1 cellular context compared by ENCODE assay signal in genomic region chr19:45405435-45406164, GRCh38.
TF ChIP-seq lines count a peak whose summit lies in the region.

No MANE protein-coding gene starts in this region.

TF ChIP-seq in K562, 482 proteins besides CTCF, POLR2A, EP300 and RAD21 (continued from another document and continues in another):
- TF ChIP-seq CUX1 (CRISPR knock-in tag; IDR thresholded peaks at IDR 0.05) (no peak), ATF4 (CRISPR knock-in tag; IDR thresholded peaks at IDR 0.05) (no peak), PHB2 (IDR thresholded peaks at IDR 0.05; ENCODE audit: low read depth) (no peak), GATA2 (CRISPR knock-in tag; IDR thresholded peaks at IDR 0.05) (no peak), LARP7 (IDR thresholded peaks at IDR 0.05) (no peak), ZNF511 (CRISPR knock-in tag; IDR thresholded peaks at IDR 0.05) (peak; percentile 6; the same call in 1 of the 2 replicates), BRF1 (IDR thresholded peaks at IDR 0.05; ENCODE audit: borderline replicate concordance, extremely low read depth, insufficient read length) (no peak), NFIX (CRISPR knock-in tag; IDR thresholded peaks at IDR 0.05; ENCODE audit: low read depth) (no peak), PTRF (tag; IDR thresholded peaks at IDR 0.05) (no peak), TCF7L2 (IDR thresholded peaks at IDR 0.05; ENCODE audit: low read depth, low read length) (no peak), NFATC3 (IDR thresholded peaks at IDR 0.05) (no peak), TAF15 (IDR thresholded peaks at IDR 0.05; ENCODE audit: low read depth, low read length) (no peak), POLR2B (IDR thresholded peaks at IDR 0.05; ENCODE audit: low read depth, partially characterized antibody) (peak; percentile 47), HDAC8 (tag; IDR thresholded peaks at IDR 0.05) (no peak), EZH2 (IDR thresholded peaks at IDR 0.05; ENCODE audit: borderline replicate concordance, low read depth, low read length) (no peak), BRD9 (IDR thresholded peaks at IDR 0.05; ENCODE audit: low read depth, partially characterized antibody) (no peak), NEUROD1 (IDR thresholded peaks at IDR 0.05; ENCODE audit: borderline replicate concordance, low read depth, low read length, partially characterized antibody) (peak; percentile 4), GABPB2 (CRISPR knock-in tag; conservative IDR thresholded peaks at IDR 0.05) (no peak; the same call in 1 of the 2 replicates), ZNF212 (CRISPR knock-in tag; IDR thresholded peaks at IDR 0.05) (no peak), CHAMP1 (IDR thresholded peaks at IDR 0.05) (no peak), ZNF766 (CRISPR knock-in tag; conservative IDR thresholded peaks at IDR 0.05) (peak; percentile 96), NFXL1 (CRISPR knock-in tag; IDR thresholded peaks at IDR 0.05) (no peak), CREBBP (IDR thresholded peaks at IDR 0.05; ENCODE audit: low read depth, low read length) (no peak), TSHZ1 (CRISPR knock-in tag; IDR thresholded peaks at IDR 0.05) (no peak), BMI1 (IDR thresholded peaks at IDR 0.05; ENCODE audit: low read length) (no peak), ARID4B (CRISPR knock-in tag; IDR thresholded peaks at IDR 0.05) (no peak; the same call in 1 of the 2 replicates), ETV1 (tag; conservative IDR thresholded peaks at IDR 0.05; ENCODE audit: low read depth) (no peak), RBM25 (IDR thresholded peaks at IDR 0.05; ENCODE audit: low read depth, low read length, severe bottlenecking) (no peak), RBBP5 (IDR thresholded peaks at IDR 0.05; ENCODE audit: borderline replicate concordance, insufficient read depth, low read length, poor library complexity, severe bottlenecking) (no peak), MYBL2 (IDR thresholded peaks at IDR 0.05; ENCODE audit: low read depth) (no peak), MYBL2 (CRISPR knock-in tag; IDR thresholded peaks at IDR 0.05; ENCODE audit: borderline replicate concordance) (no peak)
- TF ChIP-seq, protein P1, sequence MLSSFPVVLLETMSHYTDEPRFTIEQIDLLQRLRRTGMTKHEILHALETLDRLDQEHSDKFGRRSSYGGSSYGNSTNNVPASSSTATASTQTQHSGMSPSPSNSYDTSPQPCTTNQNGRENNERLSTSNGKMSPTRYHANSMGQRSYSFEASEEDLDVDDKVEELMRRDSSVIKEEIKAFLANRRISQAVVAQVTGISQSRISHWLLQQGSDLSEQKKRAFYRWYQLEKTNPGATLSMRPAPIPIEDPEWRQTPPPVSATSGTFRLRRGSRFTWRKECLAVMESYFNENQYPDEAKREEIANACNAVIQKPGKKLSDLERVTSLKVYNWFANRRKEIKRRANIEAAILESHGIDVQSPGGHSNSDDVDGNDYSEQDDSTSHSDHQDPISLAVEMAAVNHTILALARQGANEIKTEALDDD (IDR thresholded peaks at IDR 0.05): no peak
- TF ChIP-seq, protein P2, sequence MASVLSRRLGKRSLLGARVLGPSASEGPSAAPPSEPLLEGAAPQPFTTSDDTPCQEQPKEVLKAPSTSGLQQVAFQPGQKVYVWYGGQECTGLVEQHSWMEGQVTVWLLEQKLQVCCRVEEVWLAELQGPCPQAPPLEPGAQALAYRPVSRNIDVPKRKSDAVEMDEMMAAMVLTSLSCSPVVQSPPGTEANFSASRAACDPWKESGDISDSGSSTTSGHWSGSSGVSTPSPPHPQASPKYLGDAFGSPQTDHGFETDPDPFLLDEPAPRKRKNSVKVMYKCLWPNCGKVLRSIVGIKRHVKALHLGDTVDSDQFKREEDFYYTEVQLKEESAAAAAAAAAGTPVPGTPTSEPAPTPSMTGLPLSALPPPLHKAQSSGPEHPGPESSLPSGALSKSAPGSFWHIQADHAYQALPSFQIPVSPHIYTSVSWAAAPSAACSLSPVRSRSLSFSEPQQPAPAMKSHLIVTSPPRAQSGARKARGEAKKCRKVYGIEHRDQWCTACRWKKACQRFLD (CRISPR knock-in tag; IDR thresholded peaks at IDR 0.05): peak; percentile 96
- TF ChIP-seq, protein P3, sequence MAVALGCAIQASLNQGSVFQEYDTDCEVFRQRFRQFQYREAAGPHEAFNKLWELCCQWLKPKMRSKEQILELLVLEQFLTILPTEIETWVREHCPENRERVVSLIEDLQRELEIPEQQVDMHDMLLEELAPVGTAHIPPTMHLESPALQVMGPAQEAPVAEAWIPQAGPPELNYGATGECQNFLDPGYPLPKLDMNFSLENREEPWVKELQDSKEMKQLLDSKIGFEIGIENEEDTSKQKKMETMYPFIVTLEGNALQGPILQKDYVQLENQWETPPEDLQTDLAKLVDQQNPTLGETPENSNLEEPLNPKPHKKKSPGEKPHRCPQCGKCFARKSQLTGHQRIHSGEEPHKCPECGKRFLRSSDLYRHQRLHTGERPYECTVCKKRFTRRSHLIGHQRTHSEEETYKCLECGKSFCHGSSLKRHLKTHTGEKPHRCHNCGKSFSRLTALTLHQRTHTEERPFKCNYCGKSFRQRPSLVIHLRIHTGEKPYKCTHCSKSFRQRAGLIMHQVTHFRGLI (CRISPR knock-in tag; IDR thresholded peaks at IDR 0.05): no peak
- TF ChIP-seq, protein P4, sequence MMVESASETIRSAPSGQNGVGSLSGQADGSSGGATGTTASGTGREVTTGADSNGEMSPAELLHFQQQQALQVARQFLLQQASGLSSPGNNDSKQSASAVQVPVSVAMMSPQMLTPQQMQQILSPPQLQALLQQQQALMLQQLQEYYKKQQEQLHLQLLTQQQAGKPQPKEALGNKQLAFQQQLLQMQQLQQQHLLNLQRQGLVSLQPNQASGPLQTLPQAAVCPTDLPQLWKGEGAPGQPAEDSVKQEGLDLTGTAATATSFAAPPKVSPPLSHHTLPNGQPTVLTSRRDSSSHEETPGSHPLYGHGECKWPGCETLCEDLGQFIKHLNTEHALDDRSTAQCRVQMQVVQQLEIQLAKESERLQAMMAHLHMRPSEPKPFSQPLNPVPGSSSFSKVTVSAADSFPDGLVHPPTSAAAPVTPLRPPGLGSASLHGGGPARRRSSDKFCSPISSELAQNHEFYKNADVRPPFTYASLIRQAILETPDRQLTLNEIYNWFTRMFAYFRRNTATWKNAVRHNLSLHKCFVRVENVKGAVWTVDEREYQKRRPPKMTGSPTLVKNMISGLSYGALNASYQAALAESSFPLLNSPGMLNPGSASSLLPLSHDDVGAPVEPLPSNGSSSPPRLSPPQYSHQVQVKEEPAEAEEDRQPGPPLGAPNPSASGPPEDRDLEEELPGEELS (CRISPR knock-in tag; IDR thresholded peaks at IDR 0.05; ENCODE audit: borderline replicate concordance): no peak
